8 cellular contexts compared by ENCODE assay signal in genomic region chr9:126613656-126614055, GRCh38. TPM values are rescaled to one million over a fixed set of nuclear protein-coding genes. Genes with fewer than 3 reads are reported as not detected.
DNase-seq lines count a peak whose midpoint lies in the region; ATAC-seq and TF ChIP-seq lines count a peak whose summit lies in the region.

LMX1B (plus strand) TSS chr9:126613928; CDS start chr9:126614450, 522 bp downstream.

- no peaks in the 10 kb centered on the region for H3K9me3 Mint-ChIP-seq in activated T-helper 17 cell treated with anti-CD3 and anti-CD28 coated beads, Interleukin-2, amount 50 U/mL, for 72 hours

- H3K27me3 Mint-ChIP-seq in activated T-helper 17 cell treated with anti-CD3 and anti-CD28 coated beads, Interleukin-2, amount 50 U/mL, for 72 hours: peaks cover 37% of the 10 kb centered on the region

- peak within 1 kb of the TSS; percentile 62 for H3K4me3 Mint-ChIP-seq in activated T-helper 17 cell treated with anti-CD3 and anti-CD28 coated beads, Interleukin-2, amount 50 U/mL, for 72 hours

- intact Hi-C loops in Right ventricle myocardium inferior (cut with DNase I) (no loop called here), cardiac septum (cut with DNase I) (no loop called here), upper lobe of right lung (cut with DNase I) (no loop called here)

- no peak for TF ChIP-seq CTCF in upper lobe of right lung (IDR thresholded peaks at IDR 0.05)

- DNase-seq in Right ventricle myocardium inferior (ENCODE audit: missing footprints) (peak; percentile 79), cardiac septum (ENCODE audit: low spot score) (no peak), upper lobe of right lung (peak; percentile 66), NCI-H1048 (lab: John Stamatoyannopoulos, UW) (no peak), A172 (ENCODE audit: low spot score) (no peak), pons (ENCODE audit: low spot score) (no peak)

- no peak within 1 kb of the TSS for H3K9ac ChIP-seq in iPS-15b (ENCODE audit: low read depth, low read length)

- H3K4me3 ChIP-seq in iPS-15b (ENCODE audit: low read depth, low read length) (peak within 1 kb of the TSS; percentile 37), upper lobe of right lung (peak within 1 kb of the TSS; percentile 14)

- H3K36me3 ChIP-seq in iPS-15b (ENCODE audit: control insufficient read depth, insufficient read depth, low read length) (no peaks in the 10 kb centered on the region), upper lobe of right lung (no peaks in the 10 kb centered on the region)

- peaks cover 15% of the 10 kb centered on the region for H3K4me1 ChIP-seq in iPS-15b (ENCODE audit: control insufficient read depth, insufficient read depth, low read length)
- H3K4me1 ChIP-seq in upper lobe of right lung: peaks cover 32% of the 10 kb centered on the region

- peaks cover 6% of the 10 kb centered on the region for H3K4me1 Mint-ChIP-seq in activated T-helper 17 cell treated with anti-CD3 and anti-CD28 coated beads, Interleukin-2, amount 50 U/mL, for 72 hours

- H3K27ac Mint-ChIP-seq in activated T-helper 17 cell treated with anti-CD3 and anti-CD28 coated beads, Interleukin-2, amount 50 U/mL, for 72 hours: no peak within 1 kb of the TSS

- H3K36me3 Mint-ChIP-seq in activated T-helper 17 cell treated with anti-CD3 and anti-CD28 coated beads, Interleukin-2, amount 50 U/mL, for 72 hours (ENCODE audit: low read depth): peaks cover 6% of the 10 kb centered on the region

- H3K9me3 ChIP-seq in iPS-15b (ENCODE audit: control insufficient read depth, insufficient read depth, low read length) (no peaks in the 10 kb centered on the region), upper lobe of right lung (no peaks in the 10 kb centered on the region)

- H3K27me3 ChIP-seq in iPS-15b (ENCODE audit: control insufficient read depth, insufficient read depth, low read length) (peaks cover 87% of the 10 kb centered on the region), upper lobe of right lung (peaks cover 91% of the 10 kb centered on the region)

- H3K27ac ChIP-seq in upper lobe of right lung: no peak within 1 kb of the TSS

- ATAC-seq in Right ventricle myocardium inferior (no peak), upper lobe of right lung (no peak)
- no peak for ATAC-seq in activated T-helper 17 cell treated with anti-CD3 and anti-CD28 coated beads, Interleukin-2, amount 50 U/mL, for 72 hours (replicated peaks)

RNA-seq across cellular contexts. Expression of gene LMX1B, which starts in this region (rescaled TPM):
- 1.2 TPM for total RNA-seq in Right ventricle myocardium inferior
- total RNA-seq in cardiac septum: 0.62 TPM
- total RNA-seq in activated T-helper 17 cell treated with anti-CD3 and anti-CD28 coated beads, Interleukin-2, amount 50 U/mL, for 72 hours: not detected
- total RNA-seq in upper lobe of right lung: 0.14 TPM
- 1.8 and 2.9 TPM in 2 replicates for total RNA-seq in A172 (2014; rRNA removed; shearing (Covaris generic))

Comparison
In these comparisons a context has a peak if more than half of its experiments do, and no peak if none do; other contexts are left out.
1. Peak in DNase-seq and H3K4me3 ChIP-seq in upper lobe of right lung; RNA of the gene not detected or under 1 TPM.